18 cellular contexts compared by ENCODE assay signal in genomic region chr11:27427183-27427980, GRCh38. TPM values are rescaled to one million over a fixed set of nuclear protein-coding genes. Genes with fewer than 3 reads are reported as not detected.
DNase-seq lines count a peak whose midpoint lies in the region; ATAC-seq, FAIRE-seq and TF ChIP-seq lines count a peak whose summit lies in the region.
"Had no signal": no experiment of that assay in that cellular context is flagged by ENCODE, and none has a peak within 500 bp of the region (broad histone marks: within the 10 kb centered on the region; RNA-seq: fewer than 3 reads in every experiment).

No MANE protein-coding gene starts in this region.

- H3K9me3 Mint-ChIP-seq in astrocyte (ENCODE audit: unreplicated experiment), result no peaks in the 10 kb centered on the region
- H3K9me3 Mint-ChIP-seq: activated CD8-positive, alpha-beta T cell treated with anti-CD3 and anti-CD28 coated beads for 36 hours; activated naive CD4-positive, alpha-beta T cell treated with anti-CD3 and anti-CD28 coated beads, Interleukin-2, amount 10 ng/mL, durations not matched to agents 7 days and 5 days; CD8-positive, alpha-beta T cell; natural killer cell had no signal

- FAIRE-seq in astrocyte (lab: Jason Lieb, UNC), result peak; percentile 76
- FAIRE-seq in kidney (lab: Jason Lieb, UNC), result no peak

- ATAC-seq in left ventricle myocardium superior, result peak; percentile 43
- peak; percentile 37 for ATAC-seq in sciatic nerve
- no peak for ATAC-seq in HG03039 (IDR thresholded peaks at IDR 0.05; ENCODE audit: unreplicated experiment)
- ATAC-seq: activated CD8-positive, alpha-beta T cell treated with anti-CD3 and anti-CD28 coated beads for 36 hours; CD8-positive, alpha-beta T cell; gastroesophageal sphincter; natural killer cell had no signal

- peak overlapping the region; percentile 68 for H3K4me2 ChIP-seq in astrocyte (ENCODE audit: low read length)

- H3K79me2 ChIP-seq in astrocyte (ENCODE audit: insufficient read depth, low read length), result peaks cover 83% of the 10 kb centered on the region

- H3K4me3 ChIP-seq in astrocyte (ENCODE audit: insufficient read depth, low read depth, low read length) (no peak overlapping the region), kidney (ENCODE audit: low read length in 2 of 2) (no peak overlapping the region), HAP-1 (no peak overlapping the region)
- H3K4me3 ChIP-seq: colonic mucosa, gastroesophageal sphincter, MG63, transverse colon had no signal

- H3K27ac ChIP-seq in astrocyte (ENCODE audit: low read depth, low read length) (peak overlapping the region; percentile 69), kidney (ENCODE audit: low read depth in 2 of 2, low read length in 2 of 2) (peak overlapping the region in 1 of 2 donors; percentile 44)
- H3K27ac ChIP-seq: colonic mucosa, gastroesophageal sphincter, transverse colon had no signal

- H3K9ac ChIP-seq in astrocyte (ENCODE audit: low read length) (peak overlapping the region; percentile 45), kidney (ENCODE audit: low read length in 2 of 2) (no peak overlapping the region)

- in situ Hi-C loops in HAP-1 (cut with MboI; ENCODE audit: low sequenced_read_pairs), result no loop called here

- DNase-seq in HS-27A (ENCODE audit: low read depth) (peak; percentile 42), astrocyte (ENCODE audit: low read depth) (peak; percentile 69), left ventricle myocardium superior (no peak), sciatic nerve (ENCODE audit: low spot score) (no peak), NCI-H128 (lab: John Stamatoyannopoulos, UW; ENCODE audit: unreplicated experiment) (no peak), kidney (no peak), HAP-1 (ENCODE audit: low spot score in 2 of 2) (no peak)
- DNase-seq: activated CD8-positive, alpha-beta T cell treated with anti-CD3 and anti-CD28 coated beads for 36 hours; activated naive CD4-positive, alpha-beta T cell treated with anti-CD3 and anti-CD28 coated beads, Interleukin-2, amount 10 ng/mL, durations not matched to agents 7 days and 5 days; CD8-positive, alpha-beta T cell; colonic mucosa; islet precursor cell; MG63; natural killer cell; T-helper 9 cell; transverse colon had no signal

- H4K20me1 ChIP-seq in astrocyte (ENCODE audit: insufficient read depth, low read length), result peaks cover 48% of the 10 kb centered on the region

- no peaks in the 10 kb centered on the region for H3K9me3 ChIP-seq in astrocyte (ENCODE audit: insufficient read depth, low read depth, low read length)
- no peaks in the 10 kb centered on the region for H3K9me3 ChIP-seq in kidney (ENCODE audit: control insufficient read depth in 1 of 2, low read length in 2 of 2)
- no peaks in the 10 kb centered on the region for H3K9me3 ChIP-seq in HAP-1
- H3K9me3 ChIP-seq: colonic mucosa, gastroesophageal sphincter, MG63, transverse colon had no signal

- peaks cover 19% of the 10 kb centered on the region for H3K4me1 Mint-ChIP-seq in astrocyte (ENCODE audit: low read depth, unreplicated experiment)
- H3K4me1 Mint-ChIP-seq: activated naive CD4-positive, alpha-beta T cell treated with anti-CD3 and anti-CD28 coated beads, Interleukin-2, amount 10 ng/mL, durations not matched to agents 7 days and 5 days; natural killer cell had no signal

- H3K27me3 ChIP-seq in astrocyte (ENCODE audit: insufficient read depth, low read length) (no peaks in the 10 kb centered on the region), HAP-1 (ENCODE audit: low read depth) (no peaks in the 10 kb centered on the region)
- H3K27me3 ChIP-seq: colonic mucosa, gastroesophageal sphincter, MG63, transverse colon had no signal

- H3K27ac Mint-ChIP-seq in astrocyte (ENCODE audit: unreplicated experiment), result peak overlapping the region; percentile 96
- H3K27ac Mint-ChIP-seq: activated CD8-positive, alpha-beta T cell treated with anti-CD3 and anti-CD28 coated beads for 36 hours; activated naive CD4-positive, alpha-beta T cell treated with anti-CD3 and anti-CD28 coated beads, Interleukin-2, amount 10 ng/mL, durations not matched to agents 7 days and 5 days; CD8-positive, alpha-beta T cell; natural killer cell had no signal

- peaks cover 26% of the 10 kb centered on the region for H3K4me1 ChIP-seq in astrocyte (ENCODE audit: insufficient read depth, low read length)
- peaks cover 10 to 15% of the 10 kb centered on the region in 2 donors for H3K4me1 ChIP-seq in kidney (ENCODE audit: control insufficient read depth in 1 of 2, insufficient read depth in 1 of 2, low read depth in 1 of 2, low read length in 2 of 2)
- peaks cover 18% of the 10 kb centered on the region for H3K4me1 ChIP-seq in HAP-1
- H3K4me1 ChIP-seq: colonic mucosa had no signal

- H2AFZ ChIP-seq in astrocyte (ENCODE audit: low read depth, low read length), result no peak overlapping the region

- peak overlapping the region; percentile 51 for H3K4me3 Mint-ChIP-seq in astrocyte (ENCODE audit: unreplicated experiment)
- H3K4me3 Mint-ChIP-seq: activated CD8-positive, alpha-beta T cell treated with anti-CD3 and anti-CD28 coated beads for 36 hours; activated naive CD4-positive, alpha-beta T cell treated with anti-CD3 and anti-CD28 coated beads, Interleukin-2, amount 10 ng/mL, durations not matched to agents 7 days and 5 days; CD8-positive, alpha-beta T cell; natural killer cell had no signal

- no peak for TF ChIP-seq CTCF in astrocyte (IDR thresholded peaks at IDR 0.05; ENCODE audit: insufficient read depth, low read depth, low read length)
- no peak for TF ChIP-seq CTCF in kidney (IDR thresholded peaks at IDR 0.05; ENCODE audit: borderline replicate concordance, extremely low read depth, insufficient read depth)

- H3K36me3 ChIP-seq in astrocyte (ENCODE audit: insufficient read depth, low read length), result no peaks in the 10 kb centered on the region
- H3K36me3 ChIP-seq in kidney (ENCODE audit: control insufficient read depth in 1 of 2, insufficient read depth in 2 of 2, low read length in 2 of 2), result peaks cover 0 to 6% of the 10 kb centered on the region in 2 donors
- peaks cover 11% of the 10 kb centered on the region; the same call in 1 of the 2 replicates for H3K36me3 ChIP-seq in HAP-1 (replicated peaks)
- H3K36me3 ChIP-seq: colonic mucosa, gastroesophageal sphincter, MG63, transverse colon had no signal

- peaks cover 5% of the 10 kb centered on the region for H3K36me3 Mint-ChIP-seq in astrocyte (ENCODE audit: low read depth, unreplicated experiment)
- H3K36me3 Mint-ChIP-seq: activated naive CD4-positive, alpha-beta T cell treated with anti-CD3 and anti-CD28 coated beads, Interleukin-2, amount 10 ng/mL, durations not matched to agents 7 days and 5 days; CD8-positive, alpha-beta T cell; natural killer cell had no signal

- H3K27me3 Mint-ChIP-seq in astrocyte (ENCODE audit: low read depth, unreplicated experiment), result no peaks in the 10 kb centered on the region
- H3K27me3 Mint-ChIP-seq: activated CD8-positive, alpha-beta T cell treated with anti-CD3 and anti-CD28 coated beads for 36 hours; activated naive CD4-positive, alpha-beta T cell treated with anti-CD3 and anti-CD28 coated beads, Interleukin-2, amount 10 ng/mL, durations not matched to agents 7 days and 5 days had no signal

- intact Hi-C loops in left ventricle myocardium superior (cut with micrococcal nuclease) (no loop called here), sciatic nerve (cut with DNase I) (no loop called here), kidney (cut with DNase I) (no loop called here)

RNA-seq across cellular contexts. Expression of gene LGR4, which starts 45.2 kb away (rescaled TPM):
- total RNA-seq in astrocyte, result 50.0 and 54.6 TPM in 2 replicates
- 43.5 TPM for total RNA-seq in left ventricle myocardium superior
- 16.8 TPM for total RNA-seq in sciatic nerve
- 109 TPM for total RNA-seq in kidney
- polyA plus RNA-seq in kidney (ENCODE audit: insufficient read depth, low read depth, low replicate concordance), result 22.7 TPM

Comparison
In these comparisons a context has a peak if more than half of its experiments do, and no peak if none do; other contexts are left out.
1. DNase-seq: peak in HS-27A (single experiment) and astrocyte (single experiment); none in left ventricle myocardium superior (single experiment), sciatic nerve (single experiment), NCI-H128 (single experiment), kidney (single experiment) and HAP-1 (0 of 2).